Comparison of ENCODE assay signal across 25 cellular contexts in the genomic region with DNA sequence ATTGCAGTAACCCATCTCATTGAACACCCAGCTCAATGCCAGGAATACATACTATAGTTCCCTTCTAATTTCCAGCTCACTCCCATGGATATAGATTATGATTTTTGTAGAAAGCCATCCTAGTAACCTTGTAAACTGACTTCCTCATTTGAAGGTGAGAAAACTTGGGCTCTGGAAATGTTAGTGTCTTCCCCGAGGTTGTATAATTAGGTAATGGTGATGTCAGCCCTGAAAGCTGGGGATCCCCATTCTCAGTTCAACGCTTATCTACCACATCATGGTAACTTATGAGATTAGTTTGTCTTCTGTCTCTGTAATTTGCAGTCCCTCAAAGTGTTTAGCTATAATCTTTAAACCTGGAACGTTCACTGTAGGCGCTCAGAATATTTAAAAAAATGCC.
"Had no signal": no experiment of that assay in that cellular context is flagged by ENCODE, and none has a peak within 500 bp of the region (broad histone marks: within the 10 kb centered on the region; RNA-seq: fewer than 3 reads in every experiment).

No MANE protein-coding gene starts in this region.

- H3K9me3 ChIP-seq: gastrocnemius medialis, lower lobe of right lung, prostate gland, right atrium auricular region, thoracic aorta, tibial nerve, upper lobe of left lung had no signal

- H3K27me3 ChIP-seq: right atrium auricular region had no signal

- H3K27ac Mint-ChIP-seq: dendritic cell treated with granulocyte-macrophage colony-stimulating factor and Interleukin-4, amounts not matched to agents 40 ng/mL and 50 ng/mL, for 4 days; endodermal cell; nephron progenitor cell had no signal

- H3K4me1 ChIP-seq: gastrocnemius medialis, lower lobe of right lung, prostate gland had no signal

- H3K4me3 Mint-ChIP-seq: dendritic cell treated with granulocyte-macrophage colony-stimulating factor and Interleukin-4, amounts not matched to agents 40 ng/mL and 50 ng/mL, for 4 days; endodermal cell; naive thymus-derived CD8-positive, alpha-beta T cell; nephron progenitor cell had no signal

- H3K9me3 Mint-ChIP-seq: dendritic cell treated with granulocyte-macrophage colony-stimulating factor and Interleukin-4, amounts not matched to agents 40 ng/mL and 50 ng/mL, for 4 days had no signal

- H3K36me3 Mint-ChIP-seq: naive thymus-derived CD8-positive, alpha-beta T cell had no signal

- H3K4me1 Mint-ChIP-seq: endodermal cell had no signal

- H3K36me3 ChIP-seq: gastrocnemius medialis, lower lobe of right lung, prostate gland, right atrium auricular region, thoracic aorta, tibial nerve, upper lobe of left lung had no signal

- H3K27ac ChIP-seq: epithelial cell of prostate, gastrocnemius medialis, lower lobe of right lung, prostate gland, right atrium auricular region, thoracic aorta, tibial nerve, upper lobe of left lung had no signal

- H3K4me3 ChIP-seq: gastrocnemius medialis, lower lobe of right lung, prostate gland, right atrium auricular region, smooth muscle cell, thoracic aorta, tibial nerve, upper lobe of left lung had no signal

- DNase-seq: effector CD8-positive, alpha-beta T cell; endodermal cell; foreskin fibroblast; gastrocnemius medialis; head of caudate nucleus; left ventricle myocardium superior; lower lobe of right lung; naive thymus-derived CD8-positive, alpha-beta T cell; nephron progenitor cell; nucleus accumbens; stimulated activated CD4-positive, alpha-beta T cell treated with anti-CD3 and anti-CD28 coated beads, Interleukin-12 subunit alpha, Interleukin-12 subunit beta, amount 100 ng/mL, for 4 hours; stimulated activated CD4-positive, alpha-beta T cell treated with anti-CD3 and anti-CD28 coated beads, Interleukin-1b, Interleukin-23, amount 100 ng/mL, for 48 hours; stimulated activated CD4-positive, alpha-beta T cell treated with anti-CD3 and anti-CD28 coated beads, Interleukin-4, amount 100 ng/mL, for 1 hour; stimulated activated CD8-positive, alpha-beta memory T cell treated with anti-CD3 and anti-CD28 coated beads, Interleukin-4, amount 100 ng/mL, for 48 hours; stimulated activated naive CD4-positive, alpha-beta T cell treated with Interleukin-2 at 50 U/mL for 16 hours; upper lobe of left lung had no signal

- ATAC-seq: esophagus mucosa; gastrocnemius medialis; left ventricle myocardium superior; lower lobe of right lung; naive thymus-derived CD8-positive, alpha-beta T cell; sciatic nerve had no signal
